ENCODE assay signal across 21 cellular contexts in genomic region chr11:126879516-126879915, GRCh38.
"Had no signal": no experiment of that assay in that cellular context is flagged by ENCODE, and none has a peak within 500 bp of the region (broad histone marks: within the 10 kb centered on the region; RNA-seq: fewer than 3 reads in every experiment).

No MANE protein-coding gene starts in this region.

- H3K79me2 ChIP-seq: parathyroid adenoma had no signal

- H3K4me3 ChIP-seq: colonic mucosa, esophagus squamous epithelium, left ventricle myocardium inferior, lower lobe of right lung, psoas muscle, sigmoid colon, suprapubic skin, thyroid gland, upper lobe of left lung, uterus had no signal

- H3K27ac ChIP-seq: colonic mucosa, esophagus squamous epithelium, foreskin keratinocyte, left ventricle myocardium inferior, lower lobe of right lung, parathyroid adenoma, psoas muscle, sigmoid colon, suprapubic skin, thyroid gland, upper lobe of left lung, uterus had no signal

- H3K9ac ChIP-seq: parathyroid adenoma had no signal

- H3K9me3 ChIP-seq: colonic mucosa, esophagus squamous epithelium, left ventricle myocardium inferior, lower lobe of right lung, psoas muscle, sigmoid colon, suprapubic skin, thyroid gland, upper lobe of left lung, uterus had no signal

- H3K36me3 ChIP-seq: colonic mucosa, esophagus squamous epithelium, left ventricle myocardium inferior, lower lobe of right lung, sigmoid colon, suprapubic skin, thyroid gland, upper lobe of left lung, uterus had no signal

- H2AFZ ChIP-seq: parathyroid adenoma had no signal

- H3K4me1 ChIP-seq: colonic mucosa, esophagus squamous epithelium, foreskin keratinocyte, left ventricle myocardium inferior, lower lobe of right lung, parathyroid adenoma, psoas muscle, suprapubic skin, thyroid gland, upper lobe of left lung, uterus had no signal

- DNase-seq: colonic mucosa; dermis blood vessel endothelial cell; esophagus squamous epithelium; foreskin keratinocyte; immature natural killer cell; kidney; left cardiac atrium; left ventricle myocardium inferior; lower lobe of right lung; mesenchymal stem cell; midbrain; psoas muscle; sigmoid colon; small intestine; stimulated activated CD4-positive, alpha-beta T cell treated with anti-CD3 and anti-CD28 coated beads, Interleukin-2, amount 100 ng/mL, for 48 hours; stimulated activated naive CD8-positive, alpha-beta T cell treated with anti-CD3 and anti-CD28 coated beads, Interleukin-15, Interleukin-2, amounts not matched to agents 100 U/mL and 50 U/mL, for 24 hours; thyroid gland; upper lobe of left lung; uterus had no signal

- H3K27me3 ChIP-seq: colonic mucosa, esophagus squamous epithelium, foreskin keratinocyte, sigmoid colon, suprapubic skin, thyroid gland, upper lobe of left lung, uterus had no signal
